Comparison of ENCODE assay signal across 1 cellular context in the genomic region with DNA sequence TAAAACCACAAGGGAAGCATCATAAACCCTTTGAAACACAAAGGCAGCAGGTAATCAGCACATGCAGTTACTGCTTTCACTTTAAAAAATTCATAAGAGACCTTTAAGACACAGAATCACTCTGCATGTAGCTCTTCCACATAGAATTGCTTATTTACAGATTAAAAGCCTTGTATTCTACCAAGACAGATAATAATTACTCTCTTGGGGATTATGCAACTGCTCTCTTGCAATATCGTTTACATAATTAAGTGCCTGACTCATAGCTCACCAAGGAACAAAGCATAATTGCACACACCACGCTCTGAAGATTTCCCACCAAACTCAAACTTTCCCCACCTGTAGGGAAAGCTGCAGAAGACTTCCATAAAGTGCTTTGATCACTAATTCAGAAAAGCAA.
TF ChIP-seq lines count a peak whose summit lies in the region.

No MANE protein-coding gene starts in this region.

TF ChIP-seq in HEK293, 187 proteins besides CTCF, POLR2A, EP300 and RAD21 (continued from another document and continues in another):
- TF ChIP-seq, protein P1, sequence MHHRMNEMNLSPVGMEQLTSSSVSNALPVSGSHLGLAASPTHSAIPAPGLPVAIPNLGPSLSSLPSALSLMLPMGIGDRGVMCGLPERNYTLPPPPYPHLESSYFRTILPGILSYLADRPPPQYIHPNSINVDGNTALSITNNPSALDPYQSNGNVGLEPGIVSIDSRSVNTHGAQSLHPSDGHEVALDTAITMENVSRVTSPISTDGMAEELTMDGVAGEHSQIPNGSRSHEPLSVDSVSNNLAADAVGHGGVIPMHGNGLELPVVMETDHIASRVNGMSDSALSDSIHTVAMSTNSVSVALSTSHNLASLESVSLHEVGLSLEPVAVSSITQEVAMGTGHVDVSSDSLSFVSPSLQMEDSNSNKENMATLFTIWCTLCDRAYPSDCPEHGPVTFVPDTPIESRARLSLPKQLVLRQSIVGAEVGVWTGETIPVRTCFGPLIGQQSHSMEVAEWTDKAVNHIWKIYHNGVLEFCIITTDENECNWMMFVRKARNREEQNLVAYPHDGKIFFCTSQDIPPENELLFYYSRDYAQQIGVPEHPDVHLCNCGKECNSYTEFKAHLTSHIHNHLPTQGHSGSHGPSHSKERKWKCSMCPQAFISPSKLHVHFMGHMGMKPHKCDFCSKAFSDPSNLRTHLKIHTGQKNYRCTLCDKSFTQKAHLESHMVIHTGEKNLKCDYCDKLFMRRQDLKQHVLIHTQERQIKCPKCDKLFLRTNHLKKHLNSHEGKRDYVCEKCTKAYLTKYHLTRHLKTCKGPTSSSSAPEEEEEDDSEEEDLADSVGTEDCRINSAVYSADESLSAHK (tag by site-specific recombination; IDR thresholded peaks at IDR 0.05): no peak
- TF ChIP-seq ZSCAN30 (tag by site-specific recombination; IDR thresholded peaks at IDR 0.05): no peak
- TF ChIP-seq ZNF302 (tag by site-specific recombination; IDR thresholded peaks at IDR 0.05; ENCODE audit: low read depth): no peak
- TF ChIP-seq ZNF610 (tag by site-specific recombination; IDR thresholded peaks at IDR 0.05; ENCODE audit: borderline replicate concordance): no peak
- no peak for TF ChIP-seq ZNF155 (tag by site-specific recombination; IDR thresholded peaks at IDR 0.05)
- peak; percentile 57; the same call in 1 of the 2 replicates for TF ChIP-seq GLI2 (tag by site-specific recombination; IDR thresholded peaks at IDR 0.05; ENCODE audit: borderline replicate concordance, low read depth)
- TF ChIP-seq ZNF791 (tag by site-specific recombination; IDR thresholded peaks at IDR 0.05): no peak
- no peak for TF ChIP-seq ZNF626 (tag by site-specific recombination; IDR thresholded peaks at IDR 0.05)
- no peak for TF ChIP-seq KLF1 (tag by site-specific recombination; IDR thresholded peaks at IDR 0.05)
- no peak for TF ChIP-seq ZSCAN16 (tag by site-specific recombination; IDR thresholded peaks at IDR 0.05)
- TF ChIP-seq ZNF510 (tag by site-specific recombination; IDR thresholded peaks at IDR 0.05; ENCODE audit: insufficient replicate concordance): no peak
- TF ChIP-seq KLF16 (tag by site-specific recombination; IDR thresholded peaks at IDR 0.05): no peak
- TF ChIP-seq, protein P2, sequence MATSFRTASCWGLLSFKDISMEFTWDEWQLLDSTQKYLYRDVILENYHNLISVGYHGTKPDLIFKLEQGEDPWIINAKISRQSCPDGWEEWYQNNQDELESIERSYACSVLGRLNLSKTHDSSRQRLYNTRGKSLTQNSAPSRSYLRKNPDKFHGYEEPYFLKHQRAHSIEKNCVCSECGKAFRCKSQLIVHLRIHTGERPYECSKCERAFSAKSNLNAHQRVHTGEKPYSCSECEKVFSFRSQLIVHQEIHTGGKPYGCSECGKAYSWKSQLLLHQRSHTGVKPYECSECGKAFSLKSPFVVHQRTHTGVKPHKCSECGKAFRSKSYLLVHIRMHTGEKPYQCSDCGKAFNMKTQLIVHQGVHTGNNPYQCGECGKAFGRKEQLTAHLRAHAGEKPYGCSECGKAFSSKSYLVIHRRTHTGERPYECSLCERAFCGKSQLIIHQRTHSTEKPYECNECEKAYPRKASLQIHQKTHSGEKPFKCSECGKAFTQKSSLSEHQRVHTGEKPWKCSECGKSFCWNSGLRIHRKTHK (tag by site-specific recombination; IDR thresholded peaks at IDR 0.05): no peak
- TF ChIP-seq ZNF677 (tag by site-specific recombination; IDR thresholded peaks at IDR 0.05): no peak
- no peak for TF ChIP-seq ZNF221 (tag by site-specific recombination; IDR thresholded peaks at IDR 0.05; ENCODE audit: borderline replicate concordance)
- no peak for TF ChIP-seq ZNF548 (tag by site-specific recombination; IDR thresholded peaks at IDR 0.05)
- no peak for TF ChIP-seq ZNF292 (tag by site-specific recombination; IDR thresholded peaks at IDR 0.05; ENCODE audit: borderline replicate concordance, low read depth)
- no peak for TF ChIP-seq ZNF837 (tag by site-specific recombination; IDR thresholded peaks at IDR 0.05)
- no peak for TF ChIP-seq ZNF670 (tag by site-specific recombination; IDR thresholded peaks at IDR 0.05; ENCODE audit: low read depth)
- no peak for TF ChIP-seq ZNF514 (tag by site-specific recombination; IDR thresholded peaks at IDR 0.05)
- TF ChIP-seq, protein P3, sequence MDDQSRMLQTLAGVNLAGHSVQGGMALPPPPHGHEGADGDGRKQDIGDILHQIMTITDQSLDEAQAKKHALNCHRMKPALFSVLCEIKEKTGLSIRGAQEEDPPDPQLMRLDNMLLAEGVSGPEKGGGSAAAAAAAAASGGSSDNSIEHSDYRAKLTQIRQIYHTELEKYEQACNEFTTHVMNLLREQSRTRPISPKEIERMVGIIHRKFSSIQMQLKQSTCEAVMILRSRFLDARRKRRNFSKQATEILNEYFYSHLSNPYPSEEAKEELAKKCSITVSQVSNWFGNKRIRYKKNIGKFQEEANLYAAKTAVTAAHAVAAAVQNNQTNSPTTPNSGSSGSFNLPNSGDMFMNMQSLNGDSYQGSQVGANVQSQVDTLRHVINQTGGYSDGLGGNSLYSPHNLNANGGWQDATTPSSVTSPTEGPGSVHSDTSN (CRISPR knock-in tag; IDR thresholded peaks at IDR 0.05): no peak
- peak; percentile 89 for TF ChIP-seq SCRT2 (tag by site-specific recombination; IDR thresholded peaks at IDR 0.05)
- TF ChIP-seq KLF8 (tag by site-specific recombination; IDR thresholded peaks at IDR 0.05): peak; percentile 76; the same call in 1 of the 2 replicates
- TF ChIP-seq ZBTB48 (tag by site-specific recombination; IDR thresholded peaks at IDR 0.05): no peak
- no peak for TF ChIP-seq ZSCAN5A (tag by site-specific recombination; IDR thresholded peaks at IDR 0.05)
- TF ChIP-seq SALL2 (tag by site-specific recombination; IDR thresholded peaks at IDR 0.05; ENCODE audit: borderline replicate concordance): no peak
- TF ChIP-seq ZNF560 (tag by site-specific recombination; IDR thresholded peaks at IDR 0.05; ENCODE audit: borderline replicate concordance): no peak
- no peak for TF ChIP-seq ZNF792 (tag by site-specific recombination; IDR thresholded peaks at IDR 0.05)
- TF ChIP-seq ZNF146 (tag by site-specific recombination; IDR thresholded peaks at IDR 0.05): no peak
- TF ChIP-seq KLF9 (tag by site-specific recombination; IDR thresholded peaks at IDR 0.05; ENCODE audit: low read depth): no peak
- TF ChIP-seq, protein P4, sequence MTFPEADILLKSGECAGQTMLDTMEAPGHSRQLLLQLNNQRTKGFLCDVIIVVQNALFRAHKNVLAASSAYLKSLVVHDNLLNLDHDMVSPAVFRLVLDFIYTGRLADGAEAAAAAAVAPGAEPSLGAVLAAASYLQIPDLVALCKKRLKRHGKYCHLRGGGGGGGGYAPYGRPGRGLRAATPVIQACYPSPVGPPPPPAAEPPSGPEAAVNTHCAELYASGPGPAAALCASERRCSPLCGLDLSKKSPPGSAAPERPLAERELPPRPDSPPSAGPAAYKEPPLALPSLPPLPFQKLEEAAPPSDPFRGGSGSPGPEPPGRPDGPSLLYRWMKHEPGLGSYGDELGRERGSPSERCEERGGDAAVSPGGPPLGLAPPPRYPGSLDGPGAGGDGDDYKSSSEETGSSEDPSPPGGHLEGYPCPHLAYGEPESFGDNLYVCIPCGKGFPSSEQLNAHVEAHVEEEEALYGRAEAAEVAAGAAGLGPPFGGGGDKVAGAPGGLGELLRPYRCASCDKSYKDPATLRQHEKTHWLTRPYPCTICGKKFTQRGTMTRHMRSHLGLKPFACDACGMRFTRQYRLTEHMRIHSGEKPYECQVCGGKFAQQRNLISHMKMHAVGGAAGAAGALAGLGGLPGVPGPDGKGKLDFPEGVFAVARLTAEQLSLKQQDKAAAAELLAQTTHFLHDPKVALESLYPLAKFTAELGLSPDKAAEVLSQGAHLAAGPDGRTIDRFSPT (tag by site-specific recombination; IDR thresholded peaks at IDR 0.05): 0 out of 2 replicates have a peak, but pooled peaks have one; percentile 26
- peak; percentile 88; the same call in 1 of the 2 replicates for TF ChIP-seq ZNF558 (tag by site-specific recombination; IDR thresholded peaks at IDR 0.05)
- TF ChIP-seq ZNF76 (tag by site-specific recombination; IDR thresholded peaks at IDR 0.05; ENCODE audit: borderline replicate concordance, low read depth): no peak
- no peak for TF ChIP-seq ZNF239 (tag by site-specific recombination; IDR thresholded peaks at IDR 0.05)
- no peak for TF ChIP-seq ZNF335 (tag by site-specific recombination; conservative IDR thresholded peaks at IDR 0.05)
- TF ChIP-seq, protein P5, sequence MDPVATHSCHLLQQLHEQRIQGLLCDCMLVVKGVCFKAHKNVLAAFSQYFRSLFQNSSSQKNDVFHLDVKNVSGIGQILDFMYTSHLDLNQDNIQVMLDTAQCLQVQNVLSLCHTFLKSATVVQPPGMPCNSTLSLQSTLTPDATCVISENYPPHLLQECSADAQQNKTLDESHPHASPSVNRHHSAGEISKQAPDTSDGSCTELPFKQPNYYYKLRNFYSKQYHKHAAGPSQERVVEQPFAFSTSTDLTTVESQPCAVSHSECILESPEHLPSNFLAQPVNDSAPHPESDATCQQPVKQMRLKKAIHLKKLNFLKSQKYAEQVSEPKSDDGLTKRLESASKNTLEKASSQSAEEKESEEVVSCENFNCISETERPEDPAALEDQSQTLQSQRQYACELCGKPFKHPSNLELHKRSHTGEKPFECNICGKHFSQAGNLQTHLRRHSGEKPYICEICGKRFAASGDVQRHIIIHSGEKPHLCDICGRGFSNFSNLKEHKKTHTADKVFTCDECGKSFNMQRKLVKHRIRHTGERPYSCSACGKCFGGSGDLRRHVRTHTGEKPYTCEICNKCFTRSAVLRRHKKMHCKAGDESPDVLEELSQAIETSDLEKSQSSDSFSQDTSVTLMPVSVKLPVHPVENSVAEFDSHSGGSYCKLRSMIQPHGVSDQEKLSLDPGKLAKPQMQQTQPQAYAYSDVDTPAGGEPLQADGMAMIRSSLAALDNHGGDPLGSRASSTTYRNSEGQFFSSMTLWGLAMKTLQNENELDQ (tag by site-specific recombination; IDR thresholded peaks at IDR 0.05; ENCODE audit: low read depth): no peak
- TF ChIP-seq ZNF350 (tag by site-specific recombination; IDR thresholded peaks at IDR 0.05): no peak
- peak; percentile 79 for TF ChIP-seq IKZF3 (tag by site-specific recombination; IDR thresholded peaks at IDR 0.05)
- no peak for TF ChIP-seq ZNF530 (tag by site-specific recombination; IDR thresholded peaks at IDR 0.05; ENCODE audit: low read depth)
- 0 out of 2 replicates have a peak, but pooled peaks have one; percentile 21 for TF ChIP-seq PRDM10 (tag by site-specific recombination; IDR thresholded peaks at IDR 0.05)
- TF ChIP-seq ZNF513 (tag by site-specific recombination; IDR thresholded peaks at IDR 0.05): no peak
- TF ChIP-seq KLF7 (tag by site-specific recombination; IDR thresholded peaks at IDR 0.05; ENCODE audit: borderline replicate concordance): no peak
- peak; percentile 36; the same call in 1 of the 2 replicates for TF ChIP-seq ZNF692 (tag by site-specific recombination; IDR thresholded peaks at IDR 0.05)
- no peak for TF ChIP-seq ZNF48 (tag by site-specific recombination; IDR thresholded peaks at IDR 0.05)
- TF ChIP-seq ZNF777 (tag by site-specific recombination; IDR thresholded peaks at IDR 0.05; ENCODE audit: borderline replicate concordance): no peak
